In the genomic region with DNA sequence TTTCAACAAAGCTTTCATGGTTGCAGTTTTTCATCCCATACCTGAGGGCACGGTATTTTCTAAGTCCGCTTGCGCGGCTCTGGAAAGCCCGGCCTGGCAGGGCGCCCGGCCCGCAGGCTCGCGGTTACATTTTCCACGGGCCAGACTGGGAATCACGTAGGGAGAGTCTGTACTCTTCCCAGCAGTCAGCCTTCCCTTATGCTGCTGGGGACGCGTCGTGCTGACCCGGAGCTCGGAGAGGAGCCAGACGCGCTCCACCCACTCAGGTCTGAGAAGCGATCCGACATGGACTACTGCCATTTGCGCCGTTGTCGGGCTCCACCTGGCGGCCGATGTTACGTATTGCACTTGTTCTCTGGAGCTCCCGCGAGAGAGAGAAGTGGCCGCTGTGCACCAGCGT, we compare ENCODE assay signal across 8 cellular contexts.
A peak's percentile ranks its signal among the peaks of the same experiment; 100 is the strongest.
DNase-seq lines count a peak whose midpoint lies in the region; ATAC-seq, FAIRE-seq and TF ChIP-seq lines count a peak whose summit lies in the region.
"Not testable (repeated sequence)": the region's sequence is repeated elsewhere in the genome, so short reads cannot be mapped to it uniquely, and the experiment has no call there.

No MANE protein-coding gene starts in this region.

- not testable (repeated sequence) for H3K36me3 Mint-ChIP-seq in astrocyte (ENCODE audit: low read depth, unreplicated experiment)

- not testable (repeated sequence) for H2BK12ac ChIP-seq in neuronal stem cell (ENCODE audit: low read length)

- H3K14ac ChIP-seq in neuronal stem cell (ENCODE audit: low read length), result not testable (repeated sequence)

- ATAC-seq in GM18498 (IDR thresholded peaks at IDR 0.05; ENCODE audit: unreplicated experiment) (peak; percentile 100), GM21515 (IDR thresholded peaks at IDR 0.05; ENCODE audit: unreplicated experiment) (peak; percentile 100), HG03060 (IDR thresholded peaks at IDR 0.05; ENCODE audit: low read depth, unreplicated experiment) (peak; percentile 94)

- H3K36me3 ChIP-seq in astrocyte (ENCODE audit: insufficient read depth, low read length); neuronal stem cell (replicated peaks in 1 of 2; ENCODE audit: control insufficient read depth in 2 of 2, insufficient read depth in 2 of 2, low read length in 2 of 2); tibial nerve: not testable (repeated sequence)

- not testable (repeated sequence) for H3K27ac ChIP-seq in astrocyte (ENCODE audit: low read depth, low read length); neuronal stem cell (replicated peaks; ENCODE audit: low read length); tibial nerve

- H3K9ac ChIP-seq in astrocyte (ENCODE audit: low read length); neuronal stem cell (ENCODE audit: low read depth, low read length, poor library complexity): not testable (repeated sequence)

- intact Hi-C loops in cardiac septum (cut with DNase I), result not testable (repeated sequence)

- not testable (repeated sequence) for H3K79me2 ChIP-seq in astrocyte (ENCODE audit: insufficient read depth, low read length)

- not testable (repeated sequence) for H3K4me3 Mint-ChIP-seq in astrocyte (ENCODE audit: unreplicated experiment)

- not testable (repeated sequence) for H3K9me3 ChIP-seq in astrocyte (ENCODE audit: insufficient read depth, low read depth, low read length); neuronal stem cell (replicated peaks in 1 of 2; ENCODE audit: control insufficient read depth in 2 of 2, insufficient read depth in 1 of 2, low read depth in 1 of 2, low read length in 2 of 2); tibial nerve

- peak; percentile 72 for FAIRE-seq in RCC 7860 (lab: Jason Lieb, UNC)
- FAIRE-seq in astrocyte (lab: Jason Lieb, UNC), result peak; percentile 23

- H2AFZ ChIP-seq in astrocyte (ENCODE audit: low read depth, low read length) (peak overlapping the region; percentile 37), neuronal stem cell (ENCODE audit: low read length) (peak overlapping the region; percentile 66)

- H4K20me1 ChIP-seq in astrocyte (ENCODE audit: insufficient read depth, low read length), result not testable (repeated sequence)

- not testable (repeated sequence) for H3K4me1 Mint-ChIP-seq in astrocyte (ENCODE audit: low read depth, unreplicated experiment)

- not testable (repeated sequence) for H4K8ac ChIP-seq in neuronal stem cell (ENCODE audit: low read depth, low read length)

- not testable (repeated sequence) for H3K4me3 ChIP-seq in astrocyte (ENCODE audit: insufficient read depth, low read depth, low read length); neuronal stem cell (ENCODE audit: low read length in 2 of 2)
- H3K4me3 ChIP-seq in tibial nerve, result peak overlapping the region in 2 of 4 donors; percentile 35 to 48

- H4K91ac ChIP-seq in neuronal stem cell (ENCODE audit: low read depth, low read length, poor library complexity), result not testable (repeated sequence)

- not testable (repeated sequence) for H2BK15ac ChIP-seq in neuronal stem cell (ENCODE audit: low read length)

- H2BK120ac ChIP-seq in neuronal stem cell (ENCODE audit: low read depth, low read length), result not testable (repeated sequence)

- H3K18ac ChIP-seq in neuronal stem cell (ENCODE audit: low read length), result not testable (repeated sequence)

- TF ChIP-seq EP300 in tibial nerve (IDR thresholded peaks at IDR 0.05), result not testable (repeated sequence)

- not testable (repeated sequence) for TF ChIP-seq POLR2A in tibial nerve (IDR thresholded peaks at IDR 0.05)

- H3K27me3 ChIP-seq in astrocyte (ENCODE audit: insufficient read depth, low read length); neuronal stem cell (ENCODE audit: control insufficient read depth in 3 of 3, insufficient read depth in 3 of 3, low read depth in 1 of 3, low read length in 3 of 3); tibial nerve: not testable (repeated sequence)

- not testable (repeated sequence) for DNase-seq in RCC 7860 (ENCODE audit: low spot score); astrocyte (ENCODE audit: low read depth); neuronal stem cell (ENCODE audit: low spot score)
- peak; percentile 76 for DNase-seq in cardiac septum (ENCODE audit: low spot score)
- peak; percentile 13 to 22 for DNase-seq in tibial nerve (ENCODE audit: low spot score in 2 of 2)

- H3K9me3 Mint-ChIP-seq in astrocyte (ENCODE audit: unreplicated experiment), result not testable (repeated sequence)

- WGBS in neuronal stem cell (ENCODE audit: extremely low coverage in 2 of 2, insufficient read length in 2 of 2, insufficient replicate concordance in 1 of 2), 2 donors, result no CpG with 5 or more reads among the region's 31 CpGs
- WGBS in tibial nerve, 2 donors, result 4 to 13% methylated on average over 19 to 21 of the region's 31 CpGs

- H3K27me3 Mint-ChIP-seq in astrocyte (ENCODE audit: low read depth, unreplicated experiment), result not testable (repeated sequence)

- TF ChIP-seq CTCF in astrocyte (IDR thresholded peaks at IDR 0.05; ENCODE audit: insufficient read depth, low read depth, low read length), result not testable (repeated sequence)
- peak in 1 of 5 experiments; percentile 19 for TF ChIP-seq CTCF in tibial nerve (IDR thresholded peaks at IDR 0.05)

- not testable (repeated sequence) for H3K4ac ChIP-seq in neuronal stem cell (ENCODE audit: low read length)

- not testable (repeated sequence) for H3K27ac Mint-ChIP-seq in astrocyte (ENCODE audit: unreplicated experiment)

- H2AK5ac ChIP-seq in neuronal stem cell (ENCODE audit: low read depth, low read length), result not testable (repeated sequence)

- H3K79me1 ChIP-seq in neuronal stem cell (ENCODE audit: low read depth, low read length), result not testable (repeated sequence)

- peak overlapping the region; percentile 70 for H3K4me2 ChIP-seq in astrocyte (ENCODE audit: low read length)
- peak overlapping the region; percentile 18 for H3K4me2 ChIP-seq in neuronal stem cell (ENCODE audit: insufficient read depth, low read length, poor library complexity, severe bottlenecking)

- H2BK5ac ChIP-seq in neuronal stem cell (ENCODE audit: low read length), result not testable (repeated sequence)

- H3K23ac ChIP-seq in neuronal stem cell (ENCODE audit: low read depth, low read length, poor library complexity), result not testable (repeated sequence)

- H3K4me1 ChIP-seq in astrocyte (ENCODE audit: insufficient read depth, low read length); neuronal stem cell (ENCODE audit: control insufficient read depth in 2 of 2, insufficient read depth in 1 of 2, low read depth in 1 of 2, low read length in 2 of 2); tibial nerve: not testable (repeated sequence)
